In genomic region chr3:172065534-172065933, GRCh38 we compare ENCODE assay signal across 11 cellular contexts. TPM values are rescaled to one million over a fixed set of nuclear protein-coding genes. Genes with fewer than 3 reads are reported as not detected.
DNase-seq lines count a peak whose midpoint lies in the region; ATAC-seq and TF ChIP-seq lines count a peak whose summit lies in the region.
"Had no signal": no experiment of that assay in that cellular context is flagged by ENCODE, and none has a peak within 500 bp of the region (broad histone marks: within the 10 kb centered on the region; RNA-seq: fewer than 3 reads in every experiment).

No MANE protein-coding gene starts in this region.

- H2BK15ac ChIP-seq in mesenchymal stem cell (ENCODE audit: low read depth, poor library complexity, severe bottlenecking), result no peak overlapping the region

- H2BK5ac ChIP-seq in mesenchymal stem cell (ENCODE audit: low read depth, low read length, poor library complexity, severe bottlenecking), result no peak overlapping the region

- H4K91ac ChIP-seq in mesenchymal stem cell (ENCODE audit: low read length), result no peak overlapping the region

- no peak for ATAC-seq in HG02759 (IDR thresholded peaks at IDR 0.05; ENCODE audit: unreplicated experiment)
- ATAC-seq: left cardiac atrium had no signal

- no peak overlapping the region for H2BK12ac ChIP-seq in mesenchymal stem cell (ENCODE audit: low read length in 2 of 2)

- H3K23ac ChIP-seq in mesenchymal stem cell (ENCODE audit: low read length in 2 of 2), result no peak overlapping the region

- H3K4me2 ChIP-seq in mesenchymal stem cell (ENCODE audit: low read length, poor library complexity, severe bottlenecking), result no peak overlapping the region

- H3K4me1 ChIP-seq in mesenchymal stem cell (ENCODE audit: control insufficient read depth, insufficient read depth, low read depth, low read length), result peaks cover 16% of the 10 kb centered on the region

- no peak overlapping the region for H2AFZ ChIP-seq in mesenchymal stem cell (ENCODE audit: low read depth, low read length)

- no peak overlapping the region for H3K14ac ChIP-seq in mesenchymal stem cell (ENCODE audit: low read length in 2 of 2)

- TF ChIP-seq CTCF in AG09319 (IDR thresholded peaks at IDR 0.05; ENCODE audit: low read depth, low read length), result no peak

- H2BK120ac ChIP-seq in mesenchymal stem cell (ENCODE audit: low read depth, low read length), result no peak overlapping the region

- peak overlapping the region; percentile 42 for H3K27ac ChIP-seq in mesenchymal stem cell (ENCODE audit: low read length, poor library complexity, severe bottlenecking)
- H3K27ac ChIP-seq: uterus had no signal

- DNase-seq in AG09319 (ENCODE audit: extremely low read depth, low read depth) (peak; percentile 48), NCI-H1105 (lab: John Stamatoyannopoulos, UW) (peak; percentile 39), brain pericyte (ENCODE audit: low read depth, low spot score) (peak; percentile 22), mesenchymal stem cell (peak; percentile 60), NCI-H748 treated with DMSO at 0.1 percent for 48 hours (lab: John Stamatoyannopoulos, UW) (no peak), kidney glomerular epithelial cell (lab: John Stamatoyannopoulos, UW) (no peak)
- no peak for DNase-seq in activated naive CD4-positive, alpha-beta T cell treated with Interleukin-2 at 50 U/mL for 16 hours
- DNase-seq: left cardiac atrium; stimulated activated CD4-positive, alpha-beta T cell treated with anti-CD3 and anti-CD28 coated beads, Interleukin-1b, Interleukin-23, amount 100 ng/mL, for 48 hours; uterus had no signal

- H2AK5ac ChIP-seq in mesenchymal stem cell (ENCODE audit: low read length, severe bottlenecking), result no peak overlapping the region

- H4K8ac ChIP-seq in mesenchymal stem cell (ENCODE audit: low read length), result no peak overlapping the region

- H3K9ac ChIP-seq in mesenchymal stem cell (ENCODE audit: low read length), result peak overlapping the region; percentile 49

- no peaks in the 10 kb centered on the region for H3K27me3 ChIP-seq in mesenchymal stem cell (ENCODE audit: control insufficient read depth in 1 of 2, insufficient read depth in 1 of 2, low read length in 2 of 2)
- H3K27me3 ChIP-seq: uterus had no signal

- no peak overlapping the region for H3K4me3 ChIP-seq in mesenchymal stem cell (ENCODE audit: insufficient read depth in 1 of 2, low read depth in 1 of 2, low read length in 2 of 2)
- H3K4me3 ChIP-seq: uterus had no signal

- no peak overlapping the region for H3K18ac ChIP-seq in mesenchymal stem cell (ENCODE audit: low read depth in 1 of 2, low read length in 2 of 2)

- H3K79me1 ChIP-seq in mesenchymal stem cell (replicated peaks; ENCODE audit: low read length, poor library complexity, severe bottlenecking), result no peaks in the 10 kb centered on the region

- H3K4ac ChIP-seq in mesenchymal stem cell (ENCODE audit: low read depth in 1 of 2, low read length in 2 of 2), result no peak overlapping the region

- H3K36me3 ChIP-seq in mesenchymal stem cell (ENCODE audit: control insufficient read depth in 1 of 2, insufficient read depth in 2 of 2, low read depth in 1 of 2, low read length in 2 of 2), result peaks cover 11 to 37% of the 10 kb centered on the region in 2 experiments
- H3K36me3 ChIP-seq: uterus had no signal

- H3K9me3 ChIP-seq in mesenchymal stem cell (ENCODE audit: control insufficient read depth, low read length), result no peaks in the 10 kb centered on the region
- H3K9me3 ChIP-seq: uterus had no signal

- 7% methylated on average over 1 of the region's 1 CpG for WGBS in mesenchymal stem cell

RNA-seq across cellular contexts. Expression of gene FNDC3B, which starts 26.2 kb away (rescaled TPM):
- polyA plus RNA-seq in mesenchymal stem cell (2013, experiment 1 of 2), result 183 TPM
- 178 TPM for polyA plus RNA-seq in mesenchymal stem cell (2013, experiment 2 of 2)

Comparison
In these comparisons a context has a peak if more than half of its experiments do, and no peak if none do; other contexts are left out.
1. DNase-seq: peak in AG09319 (single experiment), NCI-H1105 (single experiment), brain pericyte (single experiment) and mesenchymal stem cell (single experiment); none in NCI-H748 treated with DMSO at 0.1 percent for 48 hours (single experiment), activated naive CD4-positive, alpha-beta T cell treated with Interleukin-2 at 50 U/mL for 16 hours (single experiment) and kidney glomerular epithelial cell (single experiment).